In genomic region chr16:4734730-4735575, GRCh38 we compare ENCODE assay signal across 8 cellular contexts. TPM values are rescaled to one million over a fixed set of nuclear protein-coding genes. Genes with fewer than 3 reads are reported as not detected.
A peak's percentile ranks its signal among the peaks of the same experiment; 100 is the strongest.
DNase-seq lines count a peak whose midpoint lies in the region; ATAC-seq and TF ChIP-seq lines count a peak whose summit lies in the region.

No MANE protein-coding gene starts in this region.

- H3K4me1 ChIP-seq in BLaER1 = peaks cover 32% of the 10 kb centered on the region
- H3K4me1 ChIP-seq in ectodermal cell (ENCODE audit: control insufficient read depth, insufficient read depth, low read length) = no peaks in the 10 kb centered on the region

- peaks cover 17% of the 10 kb centered on the region for H3K36me3 ChIP-seq in BLaER1
- peaks cover 4% of the 10 kb centered on the region for H3K36me3 ChIP-seq in ectodermal cell (ENCODE audit: control insufficient read depth, insufficient read depth, low read length)

- WGBS in ectodermal cell, 2 experiments = 16 to 17% methylated on average over 38 of the region's 38 CpGs

- H3K4me1 Mint-ChIP-seq in activated CD4-positive, alpha-beta memory T cell treated with anti-CD3 and anti-CD28 coated beads, Interleukin-2, amount 10 ng/mL, durations not matched to agents 7 days and 5 days = peaks cover 24% of the 10 kb centered on the region

- POLR2A ChIA-PET in activated CD4-positive, alpha-beta memory T cell treated with anti-CD3 and anti-CD28 coated beads, Interleukin-2, amount 10 ng/mL, durations not matched to agents 7 days and 5 days (lab: Charles Lee) = interaction anchor here (1.0 to 2.4 kb wide), 22 partner anchors 11 to 482 kb away, joined by 3 to 24 read pairs (median 6); partner anchors contain the start of genes CDIP1, CORO7, GLYR1 and NAGPA

- H3K27me3 ChIP-seq in BLaER1 (no peaks in the 10 kb centered on the region), ectodermal cell (ENCODE audit: control insufficient read depth, insufficient read depth, low read length, poor library complexity, severe bottlenecking) (no peaks in the 10 kb centered on the region)

- H3K9ac ChIP-seq in BLaER1 = peak overlapping the region; percentile 87

- CTCF ChIA-PET in activated CD4-positive, alpha-beta memory T cell treated with anti-CD3 and anti-CD28 coated beads, Interleukin-2, amount 10 ng/mL, durations not matched to agents 7 days and 5 days (lab: Charles Lee) = interaction anchor here (0.7 to 2.3 kb wide), 15 partner anchors 11 to 1704 kb away, joined by 3 to 12 read pairs (median 6); partner anchors contain the start of genes GLYR1, MGRN1, NUDT16L1 and ROGDI

- H3K36me3 Mint-ChIP-seq in activated CD4-positive, alpha-beta memory T cell treated with anti-CD3 and anti-CD28 coated beads, Interleukin-2, amount 10 ng/mL, durations not matched to agents 7 days and 5 days (ENCODE audit: low read depth) = no peaks in the 10 kb centered on the region

- peak overlapping the region; percentile 99 for H3K4me2 ChIP-seq in BLaER1

- H3K4me3 Mint-ChIP-seq in activated CD4-positive, alpha-beta memory T cell treated with anti-CD3 and anti-CD28 coated beads, Interleukin-2, amount 10 ng/mL, durations not matched to agents 7 days and 5 days = peak overlapping the region; percentile 78

- no peaks in the 10 kb centered on the region for H3K27me3 Mint-ChIP-seq in activated CD4-positive, alpha-beta memory T cell treated with anti-CD3 and anti-CD28 coated beads, Interleukin-2, amount 10 ng/mL, durations not matched to agents 7 days and 5 days

- ATAC-seq in HG03342 (IDR thresholded peaks at IDR 0.05; ENCODE audit: unreplicated experiment) = peak; percentile 61

- H3K9me3 ChIP-seq in BLaER1 = no peaks in the 10 kb centered on the region
- no peaks in the 10 kb centered on the region for H3K9me3 ChIP-seq in ectodermal cell (ENCODE audit: control insufficient read depth, low read length)

- peak overlapping the region; percentile 78 for H3K27ac Mint-ChIP-seq in activated CD4-positive, alpha-beta memory T cell treated with anti-CD3 and anti-CD28 coated beads, Interleukin-2, amount 10 ng/mL, durations not matched to agents 7 days and 5 days

- H4K20me1 ChIP-seq in BLaER1 = no peaks in the 10 kb centered on the region

- H3K4me3 ChIP-seq in BLaER1 (peak overlapping the region; percentile 96), ectodermal cell (ENCODE audit: insufficient read depth, low read depth, low read length) (peak overlapping the region; percentile 90)

- H3K27ac ChIP-seq in BLaER1 (peak overlapping the region; percentile 79), ectodermal cell (ENCODE audit: insufficient read depth, low read depth, low read length, poor library complexity, severe bottlenecking) (peak overlapping the region; percentile 94)

- DNase-seq in NCI-H748 (lab: John Stamatoyannopoulos, UW; ENCODE audit: unreplicated experiment) (peak; percentile 81), lung microvascular endothelial cell (ENCODE audit: low read depth in 2 of 2) (peak; percentile 79 to 82)
- peak; percentile 94 for DNase-seq in activated CD4-positive, alpha-beta memory T cell treated with anti-CD3 and anti-CD28 coated beads, Interleukin-2, amount 10 ng/mL, durations not matched to agents 7 days and 5 days
- peak; percentile 83 to 95 (median 86) for DNase-seq in stimulated activated CD4-positive, alpha-beta T cell treated with anti-CD3 and anti-CD28 coated beads, TNF-alpha, amount 100 ng/mL, for 24 hours (ENCODE audit: low read depth in 3 of 3)

- no peaks in the 10 kb centered on the region for H3K9me3 Mint-ChIP-seq in activated CD4-positive, alpha-beta memory T cell treated with anti-CD3 and anti-CD28 coated beads, Interleukin-2, amount 10 ng/mL, durations not matched to agents 7 days and 5 days

- TF ChIP-seq POLR2A in GM19099 (IDR thresholded peaks at IDR 0.05; ENCODE audit: extremely low read depth, insufficient read length, low read depth) = peak; percentile 72

RNA-seq across cellular contexts. Expression of gene DNAAF8, which starts 0.6 kb away (rescaled TPM):
- total RNA-seq in activated CD4-positive, alpha-beta memory T cell treated with anti-CD3 and anti-CD28 coated beads, Interleukin-2, amount 10 ng/mL, durations not matched to agents 7 days and 5 days = not detected
- polyA plus RNA-seq in ectodermal cell (2013, experiment 1 of 4) = 0.89 TPM
- 0.68 TPM for polyA plus RNA-seq in ectodermal cell (2013, experiment 2 of 4)
- polyA plus RNA-seq in ectodermal cell (2013, experiment 3 of 4) = 0.11 TPM
- polyA plus RNA-seq in ectodermal cell (2013, experiment 4 of 4) = 0.20 TPM
- total RNA-seq in lung microvascular endothelial cell = 0.22 and 0.40 TPM in 2 replicates

RNA-seq across cellular contexts. Expression of gene ANKS3, which starts 0.9 kb away (rescaled TPM):
- total RNA-seq in activated CD4-positive, alpha-beta memory T cell treated with anti-CD3 and anti-CD28 coated beads, Interleukin-2, amount 10 ng/mL, durations not matched to agents 7 days and 5 days = 10 to 100 TPM in 1 of 2 experiments, 1 to 10 TPM in 1; 10.0 to 10.2 TPM
- 26.1 TPM for polyA plus RNA-seq in ectodermal cell (2013, experiment 1 of 4)
- 27.8 TPM for polyA plus RNA-seq in ectodermal cell (2013, experiment 2 of 4)
- 20.6 TPM for polyA plus RNA-seq in ectodermal cell (2013, experiment 3 of 4)
- 21.0 TPM for polyA plus RNA-seq in ectodermal cell (2013, experiment 4 of 4)
- total RNA-seq in lung microvascular endothelial cell = 10.0 and 21.2 TPM in 2 replicates

RNA-seq across cellular contexts. Expression of gene ZNF500, which starts 32.0 kb away (rescaled TPM):
- total RNA-seq in activated CD4-positive, alpha-beta memory T cell treated with anti-CD3 and anti-CD28 coated beads, Interleukin-2, amount 10 ng/mL, durations not matched to agents 7 days and 5 days = 10 to 100 TPM; 14.7 to 15.3 TPM
- 14.0 TPM for polyA plus RNA-seq in ectodermal cell (2013, experiment 1 of 4)
- polyA plus RNA-seq in ectodermal cell (2013, experiment 2 of 4) = 12.4 TPM
- polyA plus RNA-seq in ectodermal cell (2013, experiment 3 of 4) = 8.8 TPM
- 9.3 TPM for polyA plus RNA-seq in ectodermal cell (2013, experiment 4 of 4)
- total RNA-seq in lung microvascular endothelial cell = 3.7 and 6.2 TPM in 2 replicates

RNA-seq across cellular contexts. Expression of gene NUDT16L1, which starts 41.6 kb away (rescaled TPM):
- total RNA-seq in activated CD4-positive, alpha-beta memory T cell treated with anti-CD3 and anti-CD28 coated beads, Interleukin-2, amount 10 ng/mL, durations not matched to agents 7 days and 5 days = 10 to 100 TPM; 24.2 to 25.5 TPM
- polyA plus RNA-seq in ectodermal cell (2013, experiment 1 of 4) = 32.9 TPM
- polyA plus RNA-seq in ectodermal cell (2013, experiment 2 of 4) = 37.9 TPM
- 32.6 TPM for polyA plus RNA-seq in ectodermal cell (2013, experiment 3 of 4)
- polyA plus RNA-seq in ectodermal cell (2013, experiment 4 of 4) = 36.5 TPM
- total RNA-seq in lung microvascular endothelial cell = 22.0 and 31.2 TPM in 2 replicates

RNA-seq across cellular contexts. Expression of gene SEPTIN12, which starts 53.2 kb away (rescaled TPM):
- not detected for total RNA-seq in activated CD4-positive, alpha-beta memory T cell treated with anti-CD3 and anti-CD28 coated beads, Interleukin-2, amount 10 ng/mL, durations not matched to agents 7 days and 5 days
- 0.69 TPM for polyA plus RNA-seq in ectodermal cell (2013, experiment 1 of 4)
- polyA plus RNA-seq in ectodermal cell (2013, experiment 2 of 4) = 0.66 TPM
- not detected for polyA plus RNA-seq in ectodermal cell (2013, experiment 3 of 4)
- 0.65 TPM for polyA plus RNA-seq in ectodermal cell (2013, experiment 4 of 4)
- not detected in 2 replicates for total RNA-seq in lung microvascular endothelial cell

Comparison
In these comparisons a context has a peak if more than half of its experiments do, and no peak if none do; other contexts are left out.
1. Peak in every context shown above with its lines: DNase-seq, ATAC-seq, H3K4me3 ChIP-seq and H3K27ac ChIP-seq.